Comparison of ENCODE assay signal across 15 cellular contexts in the genomic region with DNA sequence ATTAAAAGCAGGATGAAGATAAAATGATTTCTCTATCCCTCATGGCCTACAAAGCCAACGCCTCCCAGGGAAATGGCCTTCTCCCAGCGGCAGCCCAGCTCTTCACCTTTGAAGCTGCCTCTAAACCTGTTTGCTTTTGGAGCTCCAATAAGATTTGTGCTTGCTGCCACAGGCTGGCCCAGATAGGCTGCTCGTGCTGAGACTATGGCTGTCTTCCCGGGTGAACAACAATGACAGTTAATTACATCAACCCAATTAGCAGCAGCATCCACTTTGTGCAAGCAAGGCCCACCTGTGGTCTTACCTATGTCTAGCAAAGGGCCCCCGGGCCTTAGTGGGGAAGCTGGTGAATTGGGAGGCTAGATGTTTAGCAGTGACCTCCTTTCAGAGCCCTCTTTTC.
A peak's percentile ranks its signal among the peaks of the same experiment; 100 is the strongest.
DNase-seq lines count a peak whose midpoint lies in the region; ATAC-seq and TF ChIP-seq lines count a peak whose summit lies in the region.
"Had no signal": no experiment of that assay in that cellular context is flagged by ENCODE, and none has a peak within 500 bp of the region (broad histone marks: within the 10 kb centered on the region; RNA-seq: fewer than 3 reads in every experiment).

No MANE protein-coding gene starts in this region.

- intact Hi-C loops in Caco-2 (cut with micrococcal nuclease; ENCODE audit: unreplicated experiment): loop anchor here (10.0 kb wide), 3 partner anchors 156 to 426 kb away; no protein-coding TSS in a partner anchor
- intact Hi-C loops in breast epithelium (cut with DNase I; ENCODE audit: low total_unique reads): no loop called here

- POLR2A ChIA-PET in Caco-2 (lab: Charles Lee): no interaction called here

- H3K4me1 ChIP-seq in Caco-2 (peaks cover 12% of the 10 kb centered on the region), breast epithelium (peaks cover 0 to 4% of the 10 kb centered on the region in 2 donors), mucosa of rectum (ENCODE audit: control insufficient read depth in 2 of 2, insufficient read depth in 2 of 2, low read length in 2 of 2) (peaks cover 3 to 20% of the 10 kb centered on the region in 2 donors)
- H3K4me1 ChIP-seq in effector memory CD4-positive, alpha-beta T cell (ENCODE audit: control insufficient read depth, insufficient read depth, low read length, poor library complexity, severe bottlenecking): no peaks in the 10 kb centered on the region

- H3K27ac ChIP-seq in breast epithelium (peak overlapping the region; percentile 62 to 86), mucosa of rectum (ENCODE audit: low read depth in 2 of 2, low read length in 2 of 2) (peak overlapping the region; percentile 23 to 59)
- no peak overlapping the region for H3K27ac ChIP-seq in effector memory CD4-positive, alpha-beta T cell (ENCODE audit: insufficient read depth, low read length, poor library complexity, severe bottlenecking)
- H3K27ac ChIP-seq: cardiac muscle cell had no signal

- H3K27me3 ChIP-seq in Caco-2 (replicated peaks; ENCODE audit: control insufficient read depth, insufficient read depth, low read length) (no peaks in the 10 kb centered on the region), breast epithelium (no peaks in the 10 kb centered on the region), mucosa of rectum (ENCODE audit: control insufficient read depth in 2 of 2, insufficient read depth in 2 of 2, low read length in 2 of 2) (no peaks in the 10 kb centered on the region)
- no peaks in the 10 kb centered on the region for H3K27me3 ChIP-seq in effector memory CD4-positive, alpha-beta T cell (replicated peaks; ENCODE audit: control insufficient read depth, insufficient read depth, low read length, poor library complexity, severe bottlenecking)
- H3K27me3 ChIP-seq: cardiac muscle cell had no signal

- no peak for ATAC-seq in stimulated activated naive CD8-positive, alpha-beta T cell treated with anti-CD3 and anti-CD28 coated beads, Interleukin-15, amount 100 ng/mL, for 72 hours
- no peak for ATAC-seq in HG03565 (IDR thresholded peaks at IDR 0.05; ENCODE audit: unreplicated experiment)

- H3K27ac Mint-ChIP-seq in Caco-2 (ENCODE audit: unreplicated experiment): peak overlapping the region; percentile 61
- H3K27ac Mint-ChIP-seq in stimulated activated naive CD8-positive, alpha-beta T cell treated with anti-CD3 and anti-CD28 coated beads, Interleukin-15, amount 100 ng/mL, for 72 hours: no peak overlapping the region
- H3K27ac Mint-ChIP-seq: activated CD4-positive, alpha-beta memory T cell treated with anti-CD3 and anti-CD28 coated beads, Interleukin-2, amount 10 ng/mL, durations not matched to agents 7 days and 5 days; activated naive CD8-positive, alpha-beta T cell treated with anti-CD3 and anti-CD28 coated beads, Interleukin-2, amount 10 ng/mL, durations not matched to agents 7 days and 5 days; activated T-cell treated with anti-CD3 and anti-CD28 coated beads, Interleukin-2, amount 50 U/mL, for 72 hours had no signal

- H3K4me3 Mint-ChIP-seq in Caco-2 (ENCODE audit: unreplicated experiment): no peak overlapping the region
- H3K4me3 Mint-ChIP-seq in stimulated activated naive CD8-positive, alpha-beta T cell treated with anti-CD3 and anti-CD28 coated beads, Interleukin-15, amount 100 ng/mL, for 72 hours: no peak overlapping the region
- H3K4me3 Mint-ChIP-seq: activated CD4-positive, alpha-beta memory T cell treated with anti-CD3 and anti-CD28 coated beads, Interleukin-2, amount 10 ng/mL, durations not matched to agents 7 days and 5 days; activated naive CD8-positive, alpha-beta T cell treated with anti-CD3 and anti-CD28 coated beads, Interleukin-2, amount 10 ng/mL, durations not matched to agents 7 days and 5 days; activated T-cell treated with anti-CD3 and anti-CD28 coated beads, Interleukin-2, amount 50 U/mL, for 72 hours had no signal

- no peaks in the 10 kb centered on the region for H3K9me3 Mint-ChIP-seq in Caco-2 (ENCODE audit: unreplicated experiment)
- no peaks in the 10 kb centered on the region for H3K9me3 Mint-ChIP-seq in stimulated activated naive CD8-positive, alpha-beta T cell treated with anti-CD3 and anti-CD28 coated beads, Interleukin-15, amount 100 ng/mL, for 72 hours
- H3K9me3 Mint-ChIP-seq: activated CD4-positive, alpha-beta memory T cell treated with anti-CD3 and anti-CD28 coated beads, Interleukin-2, amount 10 ng/mL, durations not matched to agents 7 days and 5 days; activated T-cell treated with anti-CD3 and anti-CD28 coated beads, Interleukin-2, amount 50 U/mL, for 72 hours had no signal

- H3K4me1 Mint-ChIP-seq in Caco-2 (ENCODE audit: low read depth, unreplicated experiment): peaks cover 27% of the 10 kb centered on the region
- H3K4me1 Mint-ChIP-seq in stimulated activated naive CD8-positive, alpha-beta T cell treated with anti-CD3 and anti-CD28 coated beads, Interleukin-15, amount 100 ng/mL, for 72 hours: no peaks in the 10 kb centered on the region
- H3K4me1 Mint-ChIP-seq: activated CD4-positive, alpha-beta memory T cell treated with anti-CD3 and anti-CD28 coated beads, Interleukin-2, amount 10 ng/mL, durations not matched to agents 7 days and 5 days; activated naive CD8-positive, alpha-beta T cell treated with anti-CD3 and anti-CD28 coated beads, Interleukin-2, amount 10 ng/mL, durations not matched to agents 7 days and 5 days had no signal

- H3K36me3 Mint-ChIP-seq in Caco-2 (ENCODE audit: insufficient read depth, unreplicated experiment): no peaks in the 10 kb centered on the region
- H3K36me3 Mint-ChIP-seq: activated naive CD8-positive, alpha-beta T cell treated with anti-CD3 and anti-CD28 coated beads, Interleukin-2, amount 10 ng/mL, durations not matched to agents 7 days and 5 days had no signal

- TF ChIP-seq POLR2A in breast epithelium (IDR thresholded peaks at IDR 0.05): no peak

- DNase-seq in Caco-2 (peak in 1 of 2 experiments; percentile 42), NCI-H1436 (lab: John Stamatoyannopoulos, UW) (peak; percentile 74), breast epithelium (ENCODE audit: low spot score in 2 of 2) (no peak), OCI-M2 (lab: John Stamatoyannopoulos, UW; ENCODE audit: unreplicated experiment) (no peak)
- DNase-seq in effector memory CD4-positive, alpha-beta T cell: no peak
- no peak for DNase-seq in stimulated activated naive CD8-positive, alpha-beta T cell treated with anti-CD3 and anti-CD28 coated beads, Interleukin-15, amount 100 ng/mL, for 72 hours
- DNase-seq: activated CD4-positive, alpha-beta memory T cell treated with anti-CD3 and anti-CD28 coated beads, Interleukin-2, amount 10 ng/mL, durations not matched to agents 7 days and 5 days; activated naive CD8-positive, alpha-beta T cell treated with anti-CD3 and anti-CD28 coated beads, Interleukin-2, amount 10 ng/mL, durations not matched to agents 7 days and 5 days; effector CD4-positive, alpha-beta T cell; left cardiac atrium; occipital lobe had no signal

- H3K4me3 ChIP-seq in Caco-2 (ENCODE audit: low read depth, low read length): no peak overlapping the region
- no peak overlapping the region for H3K4me3 ChIP-seq in breast epithelium
- no peak overlapping the region for H3K4me3 ChIP-seq in mucosa of rectum (ENCODE audit: low read length in 2 of 2)
- no peak overlapping the region for H3K4me3 ChIP-seq in effector memory CD4-positive, alpha-beta T cell (ENCODE audit: insufficient read depth, low read depth, low read length, poor library complexity, severe bottlenecking)
- H3K4me3 ChIP-seq: cardiac muscle cell had no signal

- H3K36me3 ChIP-seq in Caco-2 (ENCODE audit: control insufficient read depth, insufficient read depth, low read length) (no peaks in the 10 kb centered on the region), breast epithelium (no peaks in the 10 kb centered on the region), mucosa of rectum (ENCODE audit: control insufficient read depth in 2 of 2, insufficient read depth in 2 of 2, low read length in 2 of 2) (no peaks in the 10 kb centered on the region)
- no peaks in the 10 kb centered on the region for H3K36me3 ChIP-seq in effector memory CD4-positive, alpha-beta T cell (ENCODE audit: control insufficient read depth, insufficient read depth, low read length)
- H3K36me3 ChIP-seq: cardiac muscle cell had no signal

- BruUV-seq in Caco-2 (replicated peaks; lab: Mats Ljungman, UMichigan): no TSS peak

- H3K9ac ChIP-seq in mucosa of rectum (ENCODE audit: low read depth in 1 of 2, low read length in 2 of 2): no peak overlapping the region

- H3K27me3 Mint-ChIP-seq in Caco-2 (ENCODE audit: insufficient read depth, unreplicated experiment): no peaks in the 10 kb centered on the region
- no peaks in the 10 kb centered on the region for H3K27me3 Mint-ChIP-seq in stimulated activated naive CD8-positive, alpha-beta T cell treated with anti-CD3 and anti-CD28 coated beads, Interleukin-15, amount 100 ng/mL, for 72 hours
- H3K27me3 Mint-ChIP-seq: activated CD4-positive, alpha-beta memory T cell treated with anti-CD3 and anti-CD28 coated beads, Interleukin-2, amount 10 ng/mL, durations not matched to agents 7 days and 5 days; activated naive CD8-positive, alpha-beta T cell treated with anti-CD3 and anti-CD28 coated beads, Interleukin-2, amount 10 ng/mL, durations not matched to agents 7 days and 5 days had no signal

- no peak for TF ChIP-seq CTCF in Caco-2 (IDR thresholded peaks at IDR 0.05; ENCODE audit: insufficient read depth in 1 of 2, low read depth in 1 of 2, low read length in 1 of 2, severe bottlenecking in 1 of 2, unreplicated experiment in 1 of 2)
- TF ChIP-seq CTCF in breast epithelium (IDR thresholded peaks at IDR 0.05): no peak

- H3K9me3 ChIP-seq in Caco-2 (no peaks in the 10 kb centered on the region), breast epithelium (no peaks in the 10 kb centered on the region), mucosa of rectum (ENCODE audit: control insufficient read depth in 2 of 2, low read length in 2 of 2) (no peaks in the 10 kb centered on the region)
- H3K9me3 ChIP-seq in effector memory CD4-positive, alpha-beta T cell (ENCODE audit: control insufficient read depth, low read length): no peaks in the 10 kb centered on the region

- CTCF ChIA-PET in Caco-2 (lab: Charles Lee): interaction anchor here (0.6 to 1.2 kb wide), 5 partner anchors 12 to 668 kb away, joined by 3 to 6 read pairs (median 4); no protein-coding TSS in a partner anchor
